7 cellular contexts compared by ENCODE assay signal in the genomic region with DNA sequence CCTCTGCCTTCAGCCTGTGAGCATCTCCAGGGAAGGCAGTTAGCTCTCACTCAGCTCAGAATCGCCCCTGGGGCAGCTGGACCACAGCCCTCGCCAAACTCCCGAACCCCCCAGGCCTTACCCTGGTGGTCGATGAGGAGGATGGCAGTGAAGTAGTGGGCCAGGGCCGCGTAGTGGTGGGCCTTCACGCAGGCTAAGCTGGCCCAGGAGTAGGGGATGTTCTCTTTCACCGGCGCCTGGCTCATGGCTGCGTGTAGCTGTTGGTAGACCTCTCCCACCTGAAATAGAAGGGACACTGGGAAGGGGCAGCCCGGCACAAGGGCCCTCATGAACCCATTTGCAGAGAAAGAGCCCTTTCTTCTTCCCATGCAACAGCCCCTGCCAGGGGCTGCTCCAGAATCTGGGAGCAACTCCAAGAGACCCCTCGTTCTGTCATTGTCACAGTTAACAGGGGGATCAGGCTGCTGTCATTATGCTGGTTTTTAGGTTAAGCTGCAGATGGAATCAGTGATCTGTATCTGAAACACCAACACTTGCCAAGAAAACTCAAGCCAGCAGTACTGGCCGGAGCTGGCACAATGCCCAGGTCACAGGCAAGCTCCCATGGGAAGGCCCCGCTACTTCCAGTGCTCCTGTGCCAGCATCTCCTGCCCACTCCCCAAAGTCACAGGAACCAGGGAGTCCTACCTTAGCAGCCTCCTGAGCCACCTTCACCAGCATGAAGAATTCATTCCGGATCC. TPM values are rescaled to one million over a fixed set of nuclear protein-coding genes. Genes with fewer than 3 reads are reported as not detected.
DNase-seq lines count a peak whose midpoint lies in the region; ATAC-seq, FAIRE-seq and TF ChIP-seq lines count a peak whose summit lies in the region.
"Not testable (repeated sequence)": the region's sequence is repeated elsewhere in the genome, so short reads cannot be mapped to it uniquely, and the experiment has no call there.

No MANE protein-coding gene starts in this region.

- not testable (repeated sequence) for H3K27me3 ChIP-seq in GM23338 (ENCODE audit: insufficient read depth); dorsolateral prefrontal cortex; right lobe of liver; pancreas

- not testable (repeated sequence) for H3K9me3 Mint-ChIP-seq in GM23338; activated CD4-positive, alpha-beta T cell treated with anti-CD3 and anti-CD28 coated beads, Interleukin-2, amount 10 ng/mL, durations not matched to agents 7 days and 5 days

- peaks cover 48% of the 10 kb centered on the region for H3K36me3 Mint-ChIP-seq in GM23338 (ENCODE audit: low read depth)
- H3K36me3 Mint-ChIP-seq in activated CD4-positive, alpha-beta T cell treated with anti-CD3 and anti-CD28 coated beads, Interleukin-2, amount 10 ng/mL, durations not matched to agents 7 days and 5 days (ENCODE audit: low read depth) = not testable (repeated sequence)

- H3K27ac Mint-ChIP-seq in GM23338 = not testable (repeated sequence)
- H3K27ac Mint-ChIP-seq in activated CD4-positive, alpha-beta T cell treated with anti-CD3 and anti-CD28 coated beads, Interleukin-2, amount 10 ng/mL, durations not matched to agents 7 days and 5 days = peak overlapping the region; percentile 9

- H3K27ac ChIP-seq in GM23338 (ENCODE audit: low read depth) = not testable (repeated sequence)
- H3K27ac ChIP-seq in dorsolateral prefrontal cortex = peak overlapping the region in 8 of 59 donors; percentile 14 to 79 (median 30)
- peak overlapping the region in 1 of 3 donors; percentile 62 for H3K27ac ChIP-seq in right lobe of liver
- H3K27ac ChIP-seq in pancreas = peak overlapping the region in 2 of 4 donors; percentile 15 to 22

- not testable (repeated sequence) for H3F3A ChIP-seq in GM23338 (replicated peaks; ENCODE audit: low read depth)

- CTCF ChIA-PET in activated CD4-positive, alpha-beta T cell treated with anti-CD3 and anti-CD28 coated beads, Interleukin-2, amount 10 ng/mL, durations not matched to agents 7 days and 5 days (lab: Charles Lee) = not testable (repeated sequence)

- not testable (repeated sequence) for H3K9me3 ChIP-seq in right lobe of liver, pancreas

- H3K79me2 ChIP-seq in GM23338 (replicated peaks; ENCODE audit: insufficient read depth) = not testable (repeated sequence)

- not testable (repeated sequence) for FAIRE-seq in pancreas (lab: Jason Lieb, UNC)

- not testable (repeated sequence) for H3K4me1 ChIP-seq in GM23338 (ENCODE audit: insufficient read depth); pancreas
- peaks cover 0 to 27% (median 12%) of the 10 kb centered on the region in 4 donors for H3K4me1 ChIP-seq in right lobe of liver

- POLR2A ChIA-PET in activated CD4-positive, alpha-beta T cell treated with anti-CD3 and anti-CD28 coated beads, Interleukin-2, amount 10 ng/mL, durations not matched to agents 7 days and 5 days (lab: Charles Lee) = not testable (repeated sequence)

- H3K4me2 ChIP-seq in GM23338 = not testable (repeated sequence)

- not testable (repeated sequence) for H3K4me3 ChIP-seq in GM23338, dorsolateral prefrontal cortex, right lobe of liver, pancreas

- H4K20me1 ChIP-seq in GM23338 (replicated peaks; ENCODE audit: insufficient read depth) = not testable (repeated sequence)

- intact Hi-C loops in dorsolateral prefrontal cortex (cut with DNase I); right lobe of liver (cut with DNase I); pancreas (cut with DNase I): not testable (repeated sequence)

- 50% methylated on average over 1 of the region's 15 CpGs for WGBS in right lobe of liver (ENCODE audit: insufficient coverage, low coverage, low lambda C conversion rate, missing lambda C conversion rate)
- WGBS in pancreas, 2 donors = 70 to 75% methylated on average over 15 of the region's 15 CpGs

- DNase-seq in C1 segment of cervical spinal cord (lab: John Stamatoyannopoulos, UW) (peak in 9 of 14 donors; percentile 0 to 62 (median 3)), GM23338 (ENCODE audit: low spot score) (peak; percentile 8), NCI-H2196 (lab: John Stamatoyannopoulos, UW; ENCODE audit: unreplicated experiment) (peak; percentile 35), dorsolateral prefrontal cortex (peak in 7 of 10 donors; percentile 15 to 47 (median 31)), right lobe of liver (peak; percentile 62 to 73 (median 72)), pancreas (peak in 1 of 6 donors; percentile 46)
- not testable (repeated sequence) for DNase-seq in activated CD4-positive, alpha-beta T cell treated with anti-CD3 and anti-CD28 coated beads, Interleukin-2, amount 10 ng/mL, durations not matched to agents 7 days and 5 days

- not testable (repeated sequence) for H3K4me3 Mint-ChIP-seq in GM23338; activated CD4-positive, alpha-beta T cell treated with anti-CD3 and anti-CD28 coated beads, Interleukin-2, amount 10 ng/mL, durations not matched to agents 7 days and 5 days

- not testable (repeated sequence) for H3K27me3 Mint-ChIP-seq in GM23338 (ENCODE audit: insufficient read depth, low read depth, poor library complexity); activated CD4-positive, alpha-beta T cell treated with anti-CD3 and anti-CD28 coated beads, Interleukin-2, amount 10 ng/mL, durations not matched to agents 7 days and 5 days

- H3K4me1 Mint-ChIP-seq in GM23338 = not testable (repeated sequence)
- peaks cover 28% of the 10 kb centered on the region for H3K4me1 Mint-ChIP-seq in activated CD4-positive, alpha-beta T cell treated with anti-CD3 and anti-CD28 coated beads, Interleukin-2, amount 10 ng/mL, durations not matched to agents 7 days and 5 days

- not testable (repeated sequence) for H3K9me2 ChIP-seq in GM23338 (ENCODE audit: insufficient read depth)

- not testable (repeated sequence) for H2AFZ ChIP-seq in GM23338

- H3K36me3 ChIP-seq in GM23338 (ENCODE audit: insufficient read depth) = not testable (repeated sequence)
- H3K36me3 ChIP-seq in right lobe of liver (peaks cover 0 to 31% (median 9%) of the 10 kb centered on the region in 4 donors), pancreas (peaks cover 0 to 11% (median 0%) of the 10 kb centered on the region in 3 donors)

- not testable (repeated sequence) for TF ChIP-seq CTCF in GM23338 (conservative IDR thresholded peaks at IDR 0.05; ENCODE audit: low read depth in 2 of 2); dorsolateral prefrontal cortex (IDR thresholded peaks at IDR 0.05 in 54 of 56, conservative IDR thresholded peaks at IDR 0.05 in 2 of 56; ENCODE audit: low read depth in 1 of 56, partially characterized antibody in 56 of 56); right lobe of liver (IDR thresholded peaks at IDR 0.05); pancreas (IDR thresholded peaks at IDR 0.05)

- ATAC-seq in GM23338 (peak; percentile 30; the same call in 2 of the 3 replicates), right lobe of liver (peak; percentile 73 to 87 (median 78)), pancreas (peak in 3 of 4 donors; percentile 46 to 68 (median 48))

- TF ChIP-seq POLR2A in right lobe of liver (IDR thresholded peaks at IDR 0.05) = not testable (repeated sequence)

RNA-seq across cellular contexts. Expression of a gene that starts 30.3 kb away (rescaled TPM):
- 1.6 and 3.2 TPM in 2 replicates for total RNA-seq in GM23338 (2014; rRNA removed; shearing (Covaris generic))
- polyA plus RNA-seq in GM23338 (2016; fragmentation: Nextera tagmentation; extraction: Ambion mirVana) (2.9 and 3.1 TPM in 2 replicates), pancreas (under 1 TPM; 0.34 to 0.38 TPM)
- total RNA-seq in activated CD4-positive, alpha-beta T cell treated with anti-CD3 and anti-CD28 coated beads, Interleukin-2, amount 10 ng/mL, durations not matched to agents 7 days and 5 days = 1 to 10 TPM; 7.3 to 8.3 TPM
- total RNA-seq in dorsolateral prefrontal cortex (1 to 10 TPM in 62 of 120 experiments, under 1 TPM in 47, not detected in 11; 0.20 to 3.6 (median 1.1) TPM), right lobe of liver (1 to 10 TPM in 2 of 6 experiments, under 1 TPM in 3, not detected in 1; 0.51 to 1.7 (median 0.98) TPM), pancreas (1 to 10 TPM in 1 of 6 donors, under 1 TPM in 5; 0.37 to 1.0 (median 0.54) TPM)

RNA-seq across cellular contexts. Expression of a gene that starts 30.5 kb away (rescaled TPM):
- total RNA-seq in GM23338 (2014; rRNA removed; shearing (Covaris generic)) = 13.4 and 17.7 TPM in 2 replicates
- polyA plus RNA-seq in GM23338 (2016; fragmentation: Nextera tagmentation; extraction: Ambion mirVana) (16.6 and 17.5 TPM in 2 replicates), pancreas (1 to 10 TPM; 6.7 to 8.2 TPM)
- 10 to 100 TPM; 18.7 to 25.9 TPM for total RNA-seq in activated CD4-positive, alpha-beta T cell treated with anti-CD3 and anti-CD28 coated beads, Interleukin-2, amount 10 ng/mL, durations not matched to agents 7 days and 5 days
- total RNA-seq in dorsolateral prefrontal cortex (10 to 100 TPM; 12.5 to 32.5 (median 20.0) TPM), right lobe of liver (1 to 10 TPM; 2.9 to 5.7 (median 4.7) TPM), pancreas (10 to 100 TPM in 1 of 6 donors, 1 to 10 TPM in 5; 5.7 to 11.0 (median 6.8) TPM)
